Comparison of ENCODE assay signal across 21 cellular contexts in the genomic region with DNA sequence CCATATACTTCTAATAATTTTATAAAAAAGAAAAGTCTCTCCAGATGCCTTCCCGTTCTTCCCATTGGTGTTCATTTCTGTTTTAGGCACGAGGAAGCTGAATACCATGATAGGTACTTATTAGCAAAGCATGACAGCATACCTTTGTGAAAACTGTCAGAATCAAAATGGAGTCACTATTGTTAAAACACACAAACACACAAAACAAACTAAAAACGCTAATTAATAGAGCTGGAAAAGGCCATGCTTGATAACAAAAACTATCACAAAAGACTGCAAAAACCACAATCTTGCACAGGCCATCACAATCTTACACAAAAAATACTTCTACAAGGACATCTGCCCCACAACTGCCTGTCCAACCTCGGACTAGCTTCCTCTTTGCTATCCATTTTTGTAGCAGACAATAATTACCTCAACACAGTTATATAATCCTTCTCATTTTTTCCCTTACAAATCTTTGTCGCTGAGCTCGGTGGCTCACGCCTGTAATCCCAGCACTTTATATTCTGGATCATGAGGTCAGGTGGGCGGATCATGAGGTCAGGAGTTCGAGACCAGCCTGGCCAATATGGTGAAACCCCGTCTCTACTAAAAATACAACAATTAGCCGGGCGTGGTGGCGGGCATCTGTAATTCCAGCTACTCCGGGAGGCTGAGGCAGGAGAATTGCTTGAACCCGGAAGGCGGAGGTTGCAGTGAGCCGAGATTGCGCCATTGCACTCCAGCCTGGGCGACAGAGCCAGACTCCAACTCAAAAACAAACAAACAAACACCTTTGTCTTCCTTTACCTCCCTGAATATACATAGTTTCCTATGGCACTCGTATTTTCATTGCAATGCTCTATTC. TPM values are rescaled to one million over a fixed set of nuclear protein-coding genes. Genes with fewer than 3 reads are reported as not detected.
DNase-seq lines count a peak whose midpoint lies in the region; ATAC-seq, FAIRE-seq and TF ChIP-seq lines count a peak whose summit lies in the region.
"Had no signal": no experiment of that assay in that cellular context is flagged by ENCODE, and none has a peak within 500 bp of the region (broad histone marks: within the 10 kb centered on the region; RNA-seq: fewer than 3 reads in every experiment).

No MANE protein-coding gene starts in this region.

- peaks cover 3% of the 10 kb centered on the region for H3K4me1 Mint-ChIP-seq in astrocyte (ENCODE audit: low read depth, unreplicated experiment)

- no peaks in the 10 kb centered on the region for H3K9me1 ChIP-seq in keratinocyte (ENCODE audit: control insufficient read depth, extremely low read depth, insufficient read depth, low read length)

- H4K20me1 ChIP-seq in Karpas-422 (ENCODE audit: insufficient read depth, low read depth, low read length) (peaks cover 8% of the 10 kb centered on the region; the same call in 1 of the 2 replicates), astrocyte (ENCODE audit: insufficient read depth, low read length) (peaks cover 7% of the 10 kb centered on the region), keratinocyte (ENCODE audit: control insufficient read depth, extremely low read depth, insufficient read depth, low read length) (no peaks in the 10 kb centered on the region)

- H3K27ac Mint-ChIP-seq in astrocyte (ENCODE audit: unreplicated experiment), result no peak overlapping the region

- no peaks in the 10 kb centered on the region for H3K9me2 ChIP-seq in Karpas-422 (replicated peaks; ENCODE audit: insufficient read depth, low read length)

- TF ChIP-seq CTCF in astrocyte (IDR thresholded peaks at IDR 0.05; ENCODE audit: insufficient read depth, low read depth, low read length), result no peak
- TF ChIP-seq CTCF in keratinocyte (optimal IDR thresholded peaks at IDR 0.05 in 1 of 3, IDR thresholded peaks at IDR 0.05 in 1 of 3, conservative IDR thresholded peaks at IDR 0.05 in 1 of 3; ENCODE audit: extremely low read depth in 1 of 3, insufficient read depth in 2 of 3, low read length in 3 of 3), result no peak

- FAIRE-seq in astrocyte (lab: Jason Lieb, UNC) (no peak), keratinocyte (lab: Jason Lieb, UNC) (no peak)
- FAIRE-seq: GM18507 had no signal

- H3K27me3 ChIP-seq in Karpas-422 (ENCODE audit: low read length) (no peaks in the 10 kb centered on the region), astrocyte (ENCODE audit: insufficient read depth, low read length) (peaks cover 22% of the 10 kb centered on the region), keratinocyte (ENCODE audit: control insufficient read depth, extremely low read depth, insufficient read depth, low read length) (no peaks in the 10 kb centered on the region)

- H3K36me3 Mint-ChIP-seq in astrocyte (ENCODE audit: low read depth, unreplicated experiment), result no peaks in the 10 kb centered on the region

- no peak overlapping the region for H3K4me3 ChIP-seq in Karpas-422 (ENCODE audit: low read length)
- H3K4me3 ChIP-seq in astrocyte (ENCODE audit: insufficient read depth, low read depth, low read length), result no peak overlapping the region
- H3K4me3 ChIP-seq in keratinocyte (ENCODE audit: control insufficient read depth in 2 of 3, extremely low read depth in 1 of 3, insufficient read depth in 2 of 3, low read depth in 1 of 3, low read length in 3 of 3), result peak overlapping the region in 1 of 3 experiments; percentile 42
- H3K4me3 ChIP-seq: BLaER1, upper lobe of left lung had no signal

- H3K36me3 ChIP-seq in Karpas-422 (ENCODE audit: insufficient read depth, low read length) (peaks cover 7% of the 10 kb centered on the region; the same call in 1 of the 2 replicates), astrocyte (ENCODE audit: insufficient read depth, low read length) (peaks cover 4% of the 10 kb centered on the region), keratinocyte (ENCODE audit: control insufficient read depth in 2 of 2, extremely low read depth in 1 of 2, insufficient read depth in 2 of 2, low read length in 2 of 2) (peaks cover 3 to 7% of the 10 kb centered on the region in 2 experiments)

- H3K9me3 ChIP-seq in Karpas-422 (ENCODE audit: low read length) (no peaks in the 10 kb centered on the region), astrocyte (ENCODE audit: insufficient read depth, low read depth, low read length) (no peaks in the 10 kb centered on the region), keratinocyte (ENCODE audit: control insufficient read depth, low read depth, low read length) (no peaks in the 10 kb centered on the region)
- H3K9me3 ChIP-seq: BLaER1, upper lobe of left lung had no signal

- no peak overlapping the region for H3K9ac ChIP-seq in Karpas-422 (ENCODE audit: low read length)
- no peak overlapping the region for H3K9ac ChIP-seq in astrocyte (ENCODE audit: low read length)
- H3K9ac ChIP-seq in keratinocyte (ENCODE audit: control insufficient read depth, extremely low read depth, insufficient read depth, low read length), result no peak overlapping the region
- H3K9ac ChIP-seq: BLaER1 had no signal

- dilution Hi-C loops in keratinocyte (cut with MboI; ENCODE audit: extremely low pct_ligation_motif_present, low sequenced_read_pairs), result no loop called here

- H3K4me1 ChIP-seq in Karpas-422 (ENCODE audit: low read length) (peaks cover 24% of the 10 kb centered on the region), astrocyte (ENCODE audit: insufficient read depth, low read length) (peaks cover 17% of the 10 kb centered on the region), keratinocyte (ENCODE audit: control insufficient read depth, extremely low read depth, insufficient read depth, low read length) (peaks cover 22% of the 10 kb centered on the region)

- no peaks in the 10 kb centered on the region for H3K9me3 Mint-ChIP-seq in astrocyte (ENCODE audit: unreplicated experiment)

- H3K4me2 ChIP-seq in Karpas-422 (ENCODE audit: low read depth, low read length, poor library complexity, severe bottlenecking) (no peak overlapping the region), astrocyte (ENCODE audit: low read length) (no peak overlapping the region), keratinocyte (ENCODE audit: control insufficient read depth, extremely low read depth, insufficient read depth, low read depth, low read length) (peak overlapping the region; percentile 87)
- H3K4me2 ChIP-seq: BLaER1 had no signal

- DNase-seq in DMS 273 (lab: John Stamatoyannopoulos, UW; ENCODE audit: unreplicated experiment), result peak; percentile 31
- DNase-seq in DMS 273 treated with DMSO at 0.1 percent for 48 hours (lab: John Stamatoyannopoulos, UW), result no peak
- DNase-seq in Karpas-422, result no peak
- DNase-seq in astrocyte (ENCODE audit: low read depth), result no peak
- no peak for DNase-seq in keratinocyte (ENCODE audit: low read depth, low spot score)
- DNase-seq in iPS-NIHi11 (ENCODE audit: low spot score), result no peak
- DNase-seq in anterior cingulate cortex (lab: John Stamatoyannopoulos, UW), result no peak
- DNase-seq: activated CD8-positive, alpha-beta memory T cell treated with anti-CD3 and anti-CD28 coated beads, Interleukin-2, amount 50 U/mL, for 4 hours; amygdala; central memory CD4-positive, alpha-beta T cell; NCI-H1105; NCI-H2107; occipital lobe; T-helper 1 cell; upper lobe of left lung had no signal

- no peak overlapping the region for H3K27ac ChIP-seq in Karpas-422 (ENCODE audit: low read length)
- no peak overlapping the region for H3K27ac ChIP-seq in astrocyte (ENCODE audit: low read depth, low read length)
- H3K27ac ChIP-seq in keratinocyte (ENCODE audit: control insufficient read depth, insufficient read depth, low read length), result no peak overlapping the region
- H3K27ac ChIP-seq: 22Rv1, BLaER1, epithelial cell of prostate, upper lobe of left lung had no signal

- peaks cover 5% of the 10 kb centered on the region for H3K27me3 Mint-ChIP-seq in astrocyte (ENCODE audit: low read depth, unreplicated experiment)

- H2AFZ ChIP-seq in Karpas-422 (ENCODE audit: low read length) (0 out of 2 replicates have a peak overlapping the region, but pooled peaks have one; percentile 45), astrocyte (ENCODE audit: low read depth, low read length) (no peak overlapping the region), keratinocyte (ENCODE audit: control insufficient read depth, low read length) (no peak overlapping the region)

- no peak for ATAC-seq in HG02852 (IDR thresholded peaks at IDR 0.05; ENCODE audit: unreplicated experiment)
- ATAC-seq: Right ventricle myocardium inferior had no signal

- H3K79me2 ChIP-seq in Karpas-422 (ENCODE audit: low read length) (peaks cover 17% of the 10 kb centered on the region), astrocyte (ENCODE audit: insufficient read depth, low read length) (peaks cover 18% of the 10 kb centered on the region), keratinocyte (ENCODE audit: control insufficient read depth, insufficient read depth, low read length) (peaks cover 18% of the 10 kb centered on the region)

- peak overlapping the region; percentile 81 for H3K4me3 Mint-ChIP-seq in astrocyte (ENCODE audit: unreplicated experiment)

RNA-seq across cellular contexts. Expression of a gene that starts 3.2 kb away (rescaled TPM):
- total RNA-seq in Karpas-422 (2014; rRNA removed; shearing (Covaris generic); ENCODE audit: low replicate concordance), result 22.7 and 23.7 TPM in 2 replicates
- 17.1 and 17.3 TPM in 2 replicates for total RNA-seq in astrocyte
- 16.0 to 21.4 TPM (median 16.8 TPM) in 3 replicates for polyA plus RNA-seq in keratinocyte
- 6.1 TPM for polyA plus RNA-seq in keratinocyte (2011; ENCODE audit: low read depth)
- polyA plus RNA-seq in keratinocyte (2011; cell fraction: cytosol; rRNA removed), result 14.3 and 14.6 TPM in 2 replicates
- 11.0 and 13.1 TPM in 2 replicates for polyA plus RNA-seq in keratinocyte (2011; cell fraction: nucleus; rRNA removed)
- 12.8 and 15.0 TPM in 2 replicates for polyA plus RNA-seq in keratinocyte (2012; ENCODE audit: low replicate concordance)
- polyA minus RNA-seq in keratinocyte, result 8.2 to 16.3 TPM (median 10.7 TPM) in 3 replicates
- polyA minus RNA-seq in keratinocyte (2011; cell fraction: cytosol; rRNA and poly(A)+ RNA removed), result 17.6 TPM
- polyA minus RNA-seq in keratinocyte (2011; cell fraction: nucleus; rRNA and poly(A)+ RNA removed), result 6.4 and 7.4 TPM in 2 replicates

RNA-seq across cellular contexts. Expression of a gene that starts 55.3 kb away (rescaled TPM):
- total RNA-seq in Karpas-422 (2014; rRNA removed; shearing (Covaris generic); ENCODE audit: low replicate concordance), result 57.3 and 103 TPM in 2 replicates
- total RNA-seq in astrocyte, result 46.2 and 49.4 TPM in 2 replicates
- 46.4 to 62.6 TPM (median 54.0 TPM) in 3 replicates for polyA plus RNA-seq in keratinocyte
- polyA plus RNA-seq in keratinocyte (2011; ENCODE audit: low read depth), result 8.6 TPM
- 52.5 and 77.7 TPM in 2 replicates for polyA plus RNA-seq in keratinocyte (2011; cell fraction: cytosol; rRNA removed)
- 49.5 and 51.9 TPM in 2 replicates for polyA plus RNA-seq in keratinocyte (2011; cell fraction: nucleus; rRNA removed)
- polyA plus RNA-seq in keratinocyte (2012; ENCODE audit: low replicate concordance), result 41.1 and 52.6 TPM in 2 replicates
- polyA minus RNA-seq in keratinocyte, result 9.9 to 26.7 TPM (median 24.5 TPM) in 3 replicates
- 45.5 TPM for polyA minus RNA-seq in keratinocyte (2011; cell fraction: cytosol; rRNA and poly(A)+ RNA removed)
- polyA minus RNA-seq in keratinocyte (2011; cell fraction: nucleus; rRNA and poly(A)+ RNA removed), result 11.4 and 17.5 TPM in 2 replicates
